In genomic region chr7:96825285-96825684, GRCh38 we compare ENCODE assay signal across 15 cellular contexts.
A peak's percentile ranks its signal among the peaks of the same experiment; 100 is the strongest.
DNase-seq lines count a peak whose midpoint lies in the region; ATAC-seq and TF ChIP-seq lines count a peak whose summit lies in the region.
"Had no signal": no experiment of that assay in that cellular context is flagged by ENCODE, and none has a peak within 500 bp of the region (broad histone marks: within the 10 kb centered on the region; RNA-seq: fewer than 3 reads in every experiment).

No MANE protein-coding gene starts in this region.

- TF ChIP-seq CTCF in activated CD8-positive, alpha-beta T cell treated with anti-CD3 and anti-CD28 coated beads for 36 hours (IDR thresholded peaks at IDR 0.05): no peak
- TF ChIP-seq CTCF in natural killer cell (IDR thresholded peaks at IDR 0.05): no peak

- H3K4me1 Mint-ChIP-seq in activated CD8-positive, alpha-beta T cell treated with anti-CD3 and anti-CD28 coated beads for 36 hours (ENCODE audit: low read depth): peaks cover 5% of the 10 kb centered on the region
- H3K4me1 Mint-ChIP-seq in activated CD8-positive, alpha-beta T cell treated with anti-CD3 and anti-CD28 coated beads, Interleukin-2, amount 10 ng/mL, durations not matched to agents 7 days and 5 days (ENCODE audit: low read depth): peaks cover 3% of the 10 kb centered on the region
- H3K4me1 Mint-ChIP-seq in natural killer cell: peaks cover 11 to 13% of the 10 kb centered on the region in 2 donors
- H3K4me1 Mint-ChIP-seq: B cell; CD4-positive, CD25-positive, alpha-beta regulatory T cell had no signal

- no peak for DNase-seq in activated CD8-positive, alpha-beta T cell treated with anti-CD3 and anti-CD28 coated beads for 36 hours
- DNase-seq in activated CD8-positive, alpha-beta T cell treated with anti-CD3 and anti-CD28 coated beads, Interleukin-2, amount 10 ng/mL, durations not matched to agents 7 days and 5 days: no peak
- DNase-seq in natural killer cell (no peak), activated T-cell treated with anti-CD3 and anti-CD28 coated beads for 4 hours (no peak), SIG-M5 (lab: John Stamatoyannopoulos, UW) (no peak), RKO (ENCODE audit: low spot score) (no peak)
- no peak for DNase-seq in stimulated activated naive CD8-positive, alpha-beta T cell treated with anti-CD3 and anti-CD28 coated beads, Interleukin-15, Interleukin-2, amounts not matched to agents 100 U/mL and 50 U/mL, for 24 hours
- DNase-seq: Caco-2; CD4-positive, CD25-positive, alpha-beta regulatory T cell; CD8-positive, alpha-beta T cell; DMS79; GF-D8; GOT3; HFFc6 had no signal

- ATAC-seq in activated CD8-positive, alpha-beta T cell treated with anti-CD3 and anti-CD28 coated beads for 36 hours: peak; percentile 37
- ATAC-seq in activated CD8-positive, alpha-beta T cell treated with anti-CD3 and anti-CD28 coated beads, Interleukin-2, amount 10 ng/mL, durations not matched to agents 7 days and 5 days: no peak
- peak; percentile 58 to 90 (median 65) for ATAC-seq in natural killer cell
- peak; percentile 36 for ATAC-seq in stimulated activated naive CD8-positive, alpha-beta T cell treated with anti-CD3 and anti-CD28 coated beads, Interleukin-15, Interleukin-2, amounts not matched to agents 100 U/mL and 50 U/mL, for 24 hours
- ATAC-seq: CD8-positive, alpha-beta T cell had no signal

- CTCF ChIA-PET in activated CD8-positive, alpha-beta T cell treated with anti-CD3 and anti-CD28 coated beads for 36 hours (lab: Charles Lee): interaction anchor here (1.0 to 1.8 kb wide), 2 partner anchors 12 to 14 kb away, joined by 3 to 4 read pairs; no protein-coding TSS in a partner anchor
- CTCF ChIA-PET in activated CD8-positive, alpha-beta T cell treated with anti-CD3 and anti-CD28 coated beads, Interleukin-2, amount 10 ng/mL, durations not matched to agents 7 days and 5 days (lab: Charles Lee): no interaction called here

- H3K9me3 Mint-ChIP-seq in activated CD8-positive, alpha-beta T cell treated with anti-CD3 and anti-CD28 coated beads for 36 hours: peaks cover 4% of the 10 kb centered on the region
- H3K9me3 Mint-ChIP-seq in activated CD8-positive, alpha-beta T cell treated with anti-CD3 and anti-CD28 coated beads, Interleukin-2, amount 10 ng/mL, durations not matched to agents 7 days and 5 days (ENCODE audit: insufficient read depth): peaks cover 4% of the 10 kb centered on the region
- H3K9me3 Mint-ChIP-seq in natural killer cell: no peaks in the 10 kb centered on the region

- H3K27ac Mint-ChIP-seq in activated CD8-positive, alpha-beta T cell treated with anti-CD3 and anti-CD28 coated beads for 36 hours: no peak overlapping the region
- no peak overlapping the region for H3K27ac Mint-ChIP-seq in activated CD8-positive, alpha-beta T cell treated with anti-CD3 and anti-CD28 coated beads, Interleukin-2, amount 10 ng/mL, durations not matched to agents 7 days and 5 days
- H3K27ac Mint-ChIP-seq in natural killer cell: no peak overlapping the region
- H3K27ac Mint-ChIP-seq: B cell; CD4-positive, CD25-positive, alpha-beta regulatory T cell; CD8-positive, alpha-beta T cell; HFFc6 had no signal

- peaks cover 57% of the 10 kb centered on the region for H3K27me3 Mint-ChIP-seq in activated CD8-positive, alpha-beta T cell treated with anti-CD3 and anti-CD28 coated beads for 36 hours
- peaks cover 31% of the 10 kb centered on the region for H3K27me3 Mint-ChIP-seq in activated CD8-positive, alpha-beta T cell treated with anti-CD3 and anti-CD28 coated beads, Interleukin-2, amount 10 ng/mL, durations not matched to agents 7 days and 5 days (ENCODE audit: low read depth)
- H3K27me3 Mint-ChIP-seq in natural killer cell (ENCODE audit: low read depth in 2 of 2): peaks cover 11 to 20% of the 10 kb centered on the region in 2 donors
- H3K27me3 Mint-ChIP-seq: B cell had no signal

- H3K36me3 Mint-ChIP-seq in activated CD8-positive, alpha-beta T cell treated with anti-CD3 and anti-CD28 coated beads for 36 hours (ENCODE audit: low read depth): no peaks in the 10 kb centered on the region
- H3K36me3 Mint-ChIP-seq in activated CD8-positive, alpha-beta T cell treated with anti-CD3 and anti-CD28 coated beads, Interleukin-2, amount 10 ng/mL, durations not matched to agents 7 days and 5 days (ENCODE audit: low read depth): no peaks in the 10 kb centered on the region
- H3K36me3 Mint-ChIP-seq in natural killer cell: no peaks in the 10 kb centered on the region
- H3K36me3 Mint-ChIP-seq: CD4-positive, CD25-positive, alpha-beta regulatory T cell; CD8-positive, alpha-beta T cell had no signal

- no peak overlapping the region for H3K4me3 Mint-ChIP-seq in activated CD8-positive, alpha-beta T cell treated with anti-CD3 and anti-CD28 coated beads for 36 hours
- no peak overlapping the region for H3K4me3 Mint-ChIP-seq in activated CD8-positive, alpha-beta T cell treated with anti-CD3 and anti-CD28 coated beads, Interleukin-2, amount 10 ng/mL, durations not matched to agents 7 days and 5 days
- H3K4me3 Mint-ChIP-seq in natural killer cell: peak overlapping the region; percentile 4
- H3K4me3 Mint-ChIP-seq: B cell; CD4-positive, CD25-positive, alpha-beta regulatory T cell; CD8-positive, alpha-beta T cell; HFFc6 had no signal

- intact Hi-C loops in activated CD8-positive, alpha-beta T cell treated with anti-CD3 and anti-CD28 coated beads for 36 hours (cut with micrococcal nuclease): no loop called here
- intact Hi-C loops in natural killer cell (cut with micrococcal nuclease): no loop called here

- POLR2A ChIA-PET in activated CD8-positive, alpha-beta T cell treated with anti-CD3 and anti-CD28 coated beads for 36 hours (lab: Charles Lee): no interaction called here
- POLR2A ChIA-PET in activated CD8-positive, alpha-beta T cell treated with anti-CD3 and anti-CD28 coated beads, Interleukin-2, amount 10 ng/mL, durations not matched to agents 7 days and 5 days (lab: Charles Lee): no interaction called here
